ENCODE assay signal across 25 cellular contexts in the genomic region with DNA sequence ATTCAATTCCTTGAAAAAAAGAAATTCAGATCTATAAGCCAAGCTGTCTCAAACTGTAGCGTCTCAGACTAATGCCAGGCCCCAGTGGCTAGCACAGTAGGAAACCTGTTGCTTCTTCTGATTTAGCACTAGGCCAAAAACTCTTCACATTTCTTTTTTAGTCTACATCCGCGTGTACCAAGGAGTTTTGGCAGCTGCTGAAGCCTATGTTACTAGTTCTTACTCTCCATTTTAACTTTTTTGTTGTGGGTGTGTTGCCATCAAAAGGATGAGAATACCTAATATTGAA.
"Had no signal": no experiment of that assay in that cellular context is flagged by ENCODE, and none has a peak within 500 bp of the region (broad histone marks: within the 10 kb centered on the region; RNA-seq: fewer than 3 reads in every experiment).

No MANE protein-coding gene starts in this region.

- H3K36me3 Mint-ChIP-seq: activated CD4-positive, alpha-beta memory T cell treated with anti-CD3 and anti-CD28 coated beads for 36 hours; activated naive CD4-positive, alpha-beta T cell treated with anti-CD3 and anti-CD28 coated beads, Interleukin-2, amount 50 U/mL, for 24 hours; memory B cell had no signal

- H3K4me3 Mint-ChIP-seq: activated B cell treated with CpG ODN at 0.5 μM for 24 hours; activated CD4-positive, alpha-beta memory T cell treated with anti-CD3 and anti-CD28 coated beads for 36 hours; activated CD8-positive, alpha-beta memory T cell treated with anti-CD3 and anti-CD28 coated beads, Interleukin-2, amount 10 ng/mL, durations not matched to agents 7 days and 5 days; dendritic cell treated with granulocyte-macrophage colony-stimulating factor and Interleukin-4, amounts not matched to agents 40 ng/mL and 50 ng/mL, for 4 days; memory B cell; T-helper 1 cell treated with Interleukin-12 subunit alpha and Interleukin-12 subunit beta and Interleukin-4 antibody, amounts not matched to agents 30 μg/mL and 1 μg/mL, for 36 hours had no signal

- H3K4me3 ChIP-seq: adrenal gland, ascending aorta, pancreas, psoas muscle, right atrium auricular region, thyroid gland had no signal

- H3K27me3 ChIP-seq: adrenal gland, ascending aorta, brain microvascular endothelial cell, right atrium auricular region, thyroid gland had no signal

- H3K9me3 ChIP-seq: adrenal gland, ascending aorta, pancreas, psoas muscle, right atrium auricular region, thyroid gland had no signal

- H3K4me1 ChIP-seq: ascending aorta, pancreas, right atrium auricular region, thyroid gland had no signal

- ATAC-seq: activated CD8-positive, alpha-beta memory T cell treated with anti-CD3 and anti-CD28 coated beads, Interleukin-2, amount 10 ng/mL, durations not matched to agents 7 days and 5 days; left colon; pancreas; psoas muscle; stimulated activated naive CD8-positive, alpha-beta T cell treated with anti-CD3 and anti-CD28 coated beads, Interleukin-15, Interleukin-2, amounts not matched to agents 100 U/mL and 50 U/mL, for 24 hours had no signal

- H3K9me3 Mint-ChIP-seq: activated B cell treated with CpG ODN at 0.5 μM for 24 hours; activated CD4-positive, alpha-beta memory T cell treated with anti-CD3 and anti-CD28 coated beads for 36 hours; activated naive CD4-positive, alpha-beta T cell treated with anti-CD3 and anti-CD28 coated beads, Interleukin-2, amount 50 U/mL, for 24 hours; dendritic cell treated with granulocyte-macrophage colony-stimulating factor and Interleukin-4, amounts not matched to agents 40 ng/mL and 50 ng/mL, for 4 days; memory B cell; nephron; T-helper 1 cell treated with Interleukin-12 subunit alpha and Interleukin-12 subunit beta and Interleukin-4 antibody, amounts not matched to agents 30 μg/mL and 1 μg/mL, for 36 hours had no signal

- H3K27ac Mint-ChIP-seq: activated B cell treated with CpG ODN at 0.5 μM for 24 hours; dendritic cell treated with granulocyte-macrophage colony-stimulating factor and Interleukin-4, amounts not matched to agents 40 ng/mL and 50 ng/mL, for 4 days; memory B cell; nephron; T-helper 1 cell treated with Interleukin-12 subunit alpha and Interleukin-12 subunit beta and Interleukin-4 antibody, amounts not matched to agents 30 μg/mL and 1 μg/mL, for 36 hours had no signal

- H3K36me3 ChIP-seq: adrenal gland, ascending aorta, brain microvascular endothelial cell, pancreas, right atrium auricular region, thyroid gland had no signal

- H3K27me3 Mint-ChIP-seq: activated CD4-positive, alpha-beta memory T cell treated with anti-CD3 and anti-CD28 coated beads for 36 hours; activated CD8-positive, alpha-beta memory T cell treated with anti-CD3 and anti-CD28 coated beads, Interleukin-2, amount 10 ng/mL, durations not matched to agents 7 days and 5 days; activated naive CD4-positive, alpha-beta T cell treated with anti-CD3 and anti-CD28 coated beads, Interleukin-2, amount 50 U/mL, for 24 hours; dendritic cell treated with granulocyte-macrophage colony-stimulating factor and Interleukin-4, amounts not matched to agents 40 ng/mL and 50 ng/mL, for 4 days had no signal

- DNase-seq: activated B cell treated with CpG ODN at 0.5 μM for 24 hours; activated CD4-positive, alpha-beta memory T cell treated with anti-CD3 and anti-CD28 coated beads for 36 hours; activated CD4-positive, alpha-beta T cell treated with anti-CD3 and anti-CD28 coated beads for 48 hours; activated CD8-positive, alpha-beta memory T cell treated with anti-CD3 and anti-CD28 coated beads, Interleukin-2, amount 10 ng/mL, durations not matched to agents 7 days and 5 days; activated gamma-delta T cell; activated T-cell treated with anti-CD3 and anti-CD28 coated beads for 4 hours; adrenal gland; effector CD4-positive, alpha-beta T cell; foreskin melanocyte; islet precursor cell; left colon; pancreas; psoas muscle; stimulated activated CD4-positive, alpha-beta T cell treated with anti-CD3 and anti-CD28 coated beads, Interleukin-4, amount 100 ng/mL, for 24 hours; stimulated activated naive CD8-positive, alpha-beta T cell treated with anti-CD3 and anti-CD28 coated beads, Interleukin-15, Interleukin-2, amounts not matched to agents 100 U/mL and 50 U/mL, for 24 hours; T1000; thyroid gland had no signal

- H3K27ac ChIP-seq: adrenal gland, ascending aorta, brain microvascular endothelial cell, pancreas, psoas muscle, right atrium auricular region, thyroid gland had no signal
